ENCODE assay signal across 21 cellular contexts in the genomic region with DNA sequence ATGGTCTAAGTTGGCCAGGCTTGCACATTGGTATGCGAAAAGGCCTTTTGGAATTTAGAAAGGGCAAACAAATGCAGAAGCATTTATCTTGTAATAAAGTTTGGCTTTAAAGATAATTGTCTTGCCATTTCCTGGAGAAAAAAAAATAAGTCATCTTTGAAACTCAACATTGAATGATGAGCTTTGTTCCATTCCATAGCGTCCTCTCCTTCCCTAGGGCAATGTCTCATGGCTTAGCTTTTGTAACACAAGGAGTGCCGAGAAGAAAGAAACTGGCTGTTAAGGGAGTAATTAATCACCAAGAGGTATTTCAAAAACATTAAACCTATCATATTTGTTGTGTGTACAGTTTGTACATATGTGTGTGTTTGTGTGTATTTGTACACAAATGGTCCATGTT.
DNase-seq lines count a peak whose midpoint lies in the region; TF ChIP-seq lines count a peak whose summit lies in the region.
"Had no signal": no experiment of that assay in that cellular context is flagged by ENCODE, and none has a peak within 500 bp of the region (broad histone marks: within the 10 kb centered on the region; RNA-seq: fewer than 3 reads in every experiment).

No MANE protein-coding gene starts in this region.

- no peaks in the 10 kb centered on the region for H3K36me3 ChIP-seq in osteoblast (ENCODE audit: insufficient read depth, low read length)
- no peaks in the 10 kb centered on the region for H3K36me3 ChIP-seq in left ventricle myocardium inferior
- H3K36me3 ChIP-seq: HAP-1 had no signal

- intact Hi-C loops in left ventricle myocardium inferior (cut with micrococcal nuclease): no loop called here

- no peaks in the 10 kb centered on the region for H3K9me3 ChIP-seq in osteoblast (ENCODE audit: low read depth, low read length)
- H3K9me3 ChIP-seq in left ventricle myocardium inferior (replicated peaks): peaks cover 9% of the 10 kb centered on the region
- H3K9me3 ChIP-seq: Caco-2, HAP-1 had no signal

- no peak overlapping the region for H3K4me2 ChIP-seq in osteoblast (ENCODE audit: insufficient read depth, low read length)
- H3K4me2 ChIP-seq: A549 had no signal

- H2AFZ ChIP-seq in osteoblast (ENCODE audit: low read length): no peak overlapping the region

- DNase-seq in COLO829 (ENCODE audit: low spot score): peak; percentile 72
- peak; percentile 96 for DNase-seq in SK-MEL-5 (ENCODE audit: low read depth, low spot score)
- peak; percentile 98 for DNase-seq in foreskin melanocyte
- peak; percentile 65 for DNase-seq in osteoblast (ENCODE audit: insufficient read length, low spot score, missing footprints)
- DNase-seq in left ventricle myocardium inferior: no peak
- DNase-seq in NCI-H2081 treated with DMSO at 0.1 percent for 48 hours (lab: John Stamatoyannopoulos, UW): no peak
- no peak for DNase-seq in T-helper 1 cell
- no peak for DNase-seq in Kasumi-1 (lab: John Stamatoyannopoulos, UW)
- DNase-seq: 8988T; ACHN; C1 segment of cervical spinal cord; Caco-2; CD4-positive, alpha-beta memory T cell; DMS153; DND-41; EL; GDM1; GOT3; HFFc6 had no signal

- H3K27ac ChIP-seq in osteoblast (ENCODE audit: low read depth, low read length) (no peak overlapping the region), left ventricle myocardium inferior (replicated peaks) (no peak overlapping the region)
- H3K27ac ChIP-seq: A549 had no signal

- H3K27me3 ChIP-seq in osteoblast (ENCODE audit: insufficient read depth, low read length) (no peaks in the 10 kb centered on the region), left ventricle myocardium inferior (ENCODE audit: low read depth) (no peaks in the 10 kb centered on the region)

- no peaks in the 10 kb centered on the region for H3K79me2 ChIP-seq in osteoblast (ENCODE audit: insufficient read depth, low read length)

- H3K4me1 ChIP-seq in osteoblast (ENCODE audit: insufficient read depth, low read length) (no peaks in the 10 kb centered on the region), left ventricle myocardium inferior (no peaks in the 10 kb centered on the region)
- H3K4me1 ChIP-seq: A549, Caco-2, HAP-1 had no signal

- TF ChIP-seq CTCF in osteoblast (IDR thresholded peaks at IDR 0.05; ENCODE audit: extremely low read depth, low read depth, low read length) (no peak), left ventricle myocardium inferior (IDR thresholded peaks at IDR 0.05; ENCODE audit: borderline replicate concordance) (no peak)

- in situ Hi-C loops in SK-MEL-5 (cut with HindIII; ENCODE audit: low pct_unique_long_range_greater_than_20kb, low sequenced_read_pairs): no loop called here

- no peaks in the 10 kb centered on the region for H4K20me1 ChIP-seq in osteoblast (ENCODE audit: insufficient read depth, low read length)

- no peak overlapping the region for H3K4me3 ChIP-seq in osteoblast (ENCODE audit: insufficient read depth, low read length)
- no peak overlapping the region for H3K4me3 ChIP-seq in left ventricle myocardium inferior
- H3K4me3 ChIP-seq: A549, HAP-1 had no signal

Comparison
In these comparisons a context has a peak if more than half of its experiments do, and no peak if none do; other contexts are left out.
1. DNase-seq: peak in COLO829 (single experiment), SK-MEL-5 (single experiment), foreskin melanocyte (single experiment) and osteoblast (single experiment); none in left ventricle myocardium inferior (single experiment), NCI-H2081 treated with DMSO at 0.1 percent for 48 hours (single experiment), T-helper 1 cell (0 of 5) and Kasumi-1 (0 of 2).